10 cellular contexts compared by ENCODE assay signal in the genomic region with DNA sequence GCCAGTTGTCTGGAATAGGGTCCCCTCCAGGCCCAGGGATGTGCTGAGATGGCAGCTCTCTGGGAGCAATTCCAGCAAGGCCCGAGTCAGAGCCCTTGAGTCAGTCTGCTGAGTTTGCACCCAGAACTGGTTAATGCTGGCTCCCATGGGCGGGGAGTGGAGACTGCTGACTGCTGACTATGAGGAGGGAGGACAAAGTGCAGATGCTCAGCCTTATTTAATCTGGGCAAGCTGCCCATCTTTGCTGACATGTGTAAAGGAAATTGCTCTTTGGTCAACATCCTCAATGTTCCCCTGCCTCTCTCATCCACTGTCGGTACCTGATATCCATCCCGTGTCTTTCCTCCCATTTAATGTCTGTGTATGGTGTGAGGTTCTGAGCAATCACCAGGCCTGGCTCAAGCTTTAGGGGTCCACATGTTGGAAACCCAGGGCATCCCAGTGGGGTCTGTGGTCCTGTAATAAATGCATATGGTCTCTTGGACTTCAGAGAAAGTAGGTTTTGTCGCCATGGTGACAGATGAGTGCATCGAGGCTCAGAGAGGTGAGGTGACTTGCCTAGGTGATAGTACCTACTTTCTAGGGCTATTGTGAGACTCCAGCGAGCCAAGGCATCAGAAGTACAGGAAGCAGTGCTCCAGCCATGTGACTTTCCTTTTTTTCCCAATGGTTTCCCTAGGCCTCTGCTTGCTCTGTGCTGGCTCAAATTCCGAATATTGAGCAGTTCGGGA. TPM values are rescaled to one million over a fixed set of nuclear protein-coding genes. Genes with fewer than 3 reads are reported as not detected.
DNase-seq lines count a peak whose midpoint lies in the region; ATAC-seq and TF ChIP-seq lines count a peak whose summit lies in the region.
"Had no signal": no experiment of that assay in that cellular context is flagged by ENCODE, and none has a peak within 500 bp of the region (broad histone marks: within the 10 kb centered on the region; RNA-seq: fewer than 3 reads in every experiment).

No MANE protein-coding gene starts in this region.

- 37% methylated on average over 9 of the region's 9 CpGs for WGBS in right lobe of liver (ENCODE audit: insufficient coverage, low coverage, low lambda C conversion rate, missing lambda C conversion rate)

- H3K27me3 ChIP-seq in right lobe of liver: no peaks in the 10 kb centered on the region
- H3K27me3 ChIP-seq in effector memory CD4-positive, alpha-beta T cell (replicated peaks; ENCODE audit: control insufficient read depth, insufficient read depth, low read length, poor library complexity, severe bottlenecking): no peaks in the 10 kb centered on the region

- H3K27me3 Mint-ChIP-seq in natural killer cell treated with Interleukin-12 subunit alpha and Interleukin-12 subunit beta and Interleukin-15 and Interleukin-18, amount 100 ng/mL, for 72 hours: no peaks in the 10 kb centered on the region
- H3K27me3 Mint-ChIP-seq: effector memory CD8-positive, alpha-beta T cell had no signal

- H3K27ac ChIP-seq in right lobe of liver: peak overlapping the region in 2 of 3 donors; percentile 3 to 43
- H3K27ac ChIP-seq in effector memory CD4-positive, alpha-beta T cell (ENCODE audit: insufficient read depth, low read length, poor library complexity, severe bottlenecking): no peak overlapping the region

- intact Hi-C loops in right lobe of liver (cut with DNase I): no loop called here

- no peaks in the 10 kb centered on the region for H3K36me3 Mint-ChIP-seq in natural killer cell treated with Interleukin-12 subunit alpha and Interleukin-12 subunit beta and Interleukin-15 and Interleukin-18, amount 100 ng/mL, for 72 hours

- H3K4me1 Mint-ChIP-seq in natural killer cell treated with Interleukin-12 subunit alpha and Interleukin-12 subunit beta and Interleukin-15 and Interleukin-18, amount 100 ng/mL, for 72 hours (ENCODE audit: low read depth in 2 of 2): no peaks in the 10 kb centered on the region

- TF ChIP-seq CTCF in astrocyte of the cerebellum (IDR thresholded peaks at IDR 0.05; ENCODE audit: low read depth, low read length, missing control alignments) (no peak), right lobe of liver (IDR thresholded peaks at IDR 0.05) (no peak)

- TF ChIP-seq POLR2A in right lobe of liver (IDR thresholded peaks at IDR 0.05): no peak

- peaks cover 0 to 7% (median 2%) of the 10 kb centered on the region in 4 donors for H3K4me1 ChIP-seq in right lobe of liver
- no peaks in the 10 kb centered on the region for H3K4me1 ChIP-seq in effector memory CD4-positive, alpha-beta T cell (ENCODE audit: control insufficient read depth, insufficient read depth, low read length, poor library complexity, severe bottlenecking)

- H3K27ac Mint-ChIP-seq in natural killer cell treated with Interleukin-12 subunit alpha and Interleukin-12 subunit beta and Interleukin-15 and Interleukin-18, amount 100 ng/mL, for 72 hours: no peak overlapping the region
- H3K27ac Mint-ChIP-seq: effector memory CD8-positive, alpha-beta T cell had no signal

- no peak overlapping the region for H3K4me3 Mint-ChIP-seq in natural killer cell treated with Interleukin-12 subunit alpha and Interleukin-12 subunit beta and Interleukin-15 and Interleukin-18, amount 100 ng/mL, for 72 hours
- H3K4me3 Mint-ChIP-seq: effector memory CD8-positive, alpha-beta T cell had no signal

- H3K9me3 Mint-ChIP-seq in natural killer cell treated with Interleukin-12 subunit alpha and Interleukin-12 subunit beta and Interleukin-15 and Interleukin-18, amount 100 ng/mL, for 72 hours: no peaks in the 10 kb centered on the region
- H3K9me3 Mint-ChIP-seq: effector memory CD8-positive, alpha-beta T cell had no signal

- H3K4me3 ChIP-seq in astrocyte of the cerebellum (ENCODE audit: low read depth, low read length): no peak overlapping the region
- H3K4me3 ChIP-seq in right lobe of liver: no peak overlapping the region
- H3K4me3 ChIP-seq in effector memory CD4-positive, alpha-beta T cell (ENCODE audit: insufficient read depth, low read depth, low read length, poor library complexity, severe bottlenecking): no peak overlapping the region

- ATAC-seq in right lobe of liver: peak; percentile 90 to 95 (median 93)
- no peak for ATAC-seq in GM21390 (IDR thresholded peaks at IDR 0.05; ENCODE audit: unreplicated experiment)
- ATAC-seq in natural killer cell treated with Interleukin-12 subunit alpha and Interleukin-12 subunit beta and Interleukin-15 and Interleukin-18, amount 100 ng/mL, for 72 hours: no peak
- ATAC-seq: effector memory CD8-positive, alpha-beta T cell had no signal

- DNase-seq in AG08395 (ENCODE audit: low spot score) (peak; percentile 81), NCI-H1092 (lab: John Stamatoyannopoulos, UW) (peak; percentile 78), astrocyte of the cerebellum (ENCODE audit: low read depth) (peak; percentile 12), right lobe of liver (peak; percentile 86 to 90 (median 90)), GM19240 (ENCODE audit: insufficient read length, low spot score) (no peak)
- DNase-seq in effector memory CD4-positive, alpha-beta T cell: no peak
- no peak for DNase-seq in natural killer cell treated with Interleukin-12 subunit alpha and Interleukin-12 subunit beta and Interleukin-15 and Interleukin-18, amount 100 ng/mL, for 72 hours (ENCODE audit: low spot score)
- DNase-seq: DND-41; effector memory CD8-positive, alpha-beta T cell had no signal

- in situ Hi-C loops in astrocyte of the cerebellum (cut with HindIII; ENCODE audit: low sequenced_read_pairs): no loop called here

- H3K9me3 ChIP-seq in right lobe of liver: no peaks in the 10 kb centered on the region
- no peaks in the 10 kb centered on the region for H3K9me3 ChIP-seq in effector memory CD4-positive, alpha-beta T cell (ENCODE audit: control insufficient read depth, low read length)

- H3K36me3 ChIP-seq in right lobe of liver: no peaks in the 10 kb centered on the region
- no peaks in the 10 kb centered on the region for H3K36me3 ChIP-seq in effector memory CD4-positive, alpha-beta T cell (ENCODE audit: control insufficient read depth, insufficient read depth, low read length)

RNA-seq across cellular contexts. Expression of a gene that starts 20.0 kb away (rescaled TPM):
- total RNA-seq in right lobe of liver: 1 to 10 TPM; 3.7 to 6.1 (median 4.6) TPM
- 1 to 10 TPM; 6.4 to 8.7 TPM for total RNA-seq in natural killer cell treated with Interleukin-12 subunit alpha and Interleukin-12 subunit beta and Interleukin-15 and Interleukin-18, amount 100 ng/mL, for 72 hours

RNA-seq across cellular contexts. Expression of a gene that starts 29.1 kb away (rescaled TPM):
- 10 to 100 TPM in 1 of 6 experiments, 1 to 10 TPM in 5; 5.4 to 13.2 (median 8.1) TPM for total RNA-seq in right lobe of liver
- 1 to 10 TPM in 1 of 2 donors, under 1 TPM in 1; 0.76 to 1.1 TPM for total RNA-seq in natural killer cell treated with Interleukin-12 subunit alpha and Interleukin-12 subunit beta and Interleukin-15 and Interleukin-18, amount 100 ng/mL, for 72 hours

RNA-seq across cellular contexts. Expression of a gene that starts 44.8 kb away (rescaled TPM):
- 1 to 10 TPM; 6.6 to 9.9 (median 8.1) TPM for total RNA-seq in right lobe of liver
- total RNA-seq in natural killer cell treated with Interleukin-12 subunit alpha and Interleukin-12 subunit beta and Interleukin-15 and Interleukin-18, amount 100 ng/mL, for 72 hours: 10 to 100 TPM; 15.3 to 16.1 TPM

Comparison
In these comparisons a context has a peak if more than half of its experiments do, and no peak if none do; other contexts are left out.
1. DNase-seq: peak in AG08395 (single experiment), NCI-H1092 (single experiment), astrocyte of the cerebellum (single experiment) and right lobe of liver (3 of 3); none in effector memory CD4-positive, alpha-beta T cell (0 of 3), natural killer cell treated with Interleukin-12 subunit alpha and Interleukin-12 subunit beta and Interleukin-15 and Interleukin-18, amount 100 ng/mL, for 72 hours (single experiment) and GM19240 (single experiment).
2. ATAC-seq: peak in right lobe of liver (4 of 4); none in GM21390 (single experiment) and natural killer cell treated with Interleukin-12 subunit alpha and Interleukin-12 subunit beta and Interleukin-15 and Interleukin-18, amount 100 ng/mL, for 72 hours (0 of 2).